In genomic region chr16:58127634-58128033, GRCh38 we compare ENCODE assay signal across 8 cellular contexts. TPM values are rescaled to one million over a fixed set of nuclear protein-coding genes. Genes with fewer than 3 reads are reported as not detected.
DNase-seq lines count a peak whose midpoint lies in the region; ATAC-seq and TF ChIP-seq lines count a peak whose summit lies in the region.

No MANE protein-coding gene starts in this region.

- no peak for DNase-seq in Calu3
- peak; percentile 44 for DNase-seq in NAMALWA (ENCODE audit: low spot score)
- DNase-seq in dorsolateral prefrontal cortex = no peak
- no peak for DNase-seq in neural progenitor cell (ENCODE audit: low spot score)
- no peak for DNase-seq in activated gamma-delta T cell (lab: John Stamatoyannopoulos, UW)
- DNase-seq in NCI-H526 treated with DMSO at 0.1 percent for 48 hours (lab: John Stamatoyannopoulos, UW) = no peak

- ATAC-seq in GM21529 (IDR thresholded peaks at IDR 0.05; ENCODE audit: unreplicated experiment) (no peak), GM21381 (IDR thresholded peaks at IDR 0.05; ENCODE audit: unreplicated experiment) (no peak)

- TF ChIP-seq CTCF in Calu3 (IDR thresholded peaks at IDR 0.05; ENCODE audit: unreplicated experiment) (no peak), dorsolateral prefrontal cortex (IDR thresholded peaks at IDR 0.05 in 54 of 56, conservative IDR thresholded peaks at IDR 0.05 in 2 of 56; ENCODE audit: low read depth in 1 of 56, partially characterized antibody in 56 of 56) (peak in 10 of 56 donors; percentile 3 to 40 (median 16)), neural progenitor cell (IDR thresholded peaks at IDR 0.05) (no peak)

- H3K4me3 ChIP-seq in dorsolateral prefrontal cortex (peak overlapping the region; percentile 65 to 99 (median 89)), neural progenitor cell (peak overlapping the region; percentile 80)

- no peak overlapping the region for H2AFZ ChIP-seq in neural progenitor cell (replicated peaks)

- no peaks in the 10 kb centered on the region for H3K27me3 ChIP-seq in dorsolateral prefrontal cortex
- no peaks in the 10 kb centered on the region for H3K27me3 ChIP-seq in neural progenitor cell

- H3K4me1 Mint-ChIP-seq in Calu3 (ENCODE audit: low read depth, unreplicated experiment) = peaks cover 44% of the 10 kb centered on the region
- H3K4me1 Mint-ChIP-seq in neural progenitor cell = peaks cover 44% of the 10 kb centered on the region

- H3K27ac Mint-ChIP-seq in Calu3 (ENCODE audit: unreplicated experiment) = peak overlapping the region; percentile 63
- no peak overlapping the region for H3K27ac Mint-ChIP-seq in neural progenitor cell

- H3K4me2 ChIP-seq in neural progenitor cell = peak overlapping the region; percentile 98

- H3K79me2 ChIP-seq in neural progenitor cell (ENCODE audit: low read depth) = peaks cover 63% of the 10 kb centered on the region

- CTCF ChIA-PET in Calu3 (lab: Charles Lee) = interaction anchor here (0.5 to 3.0 kb wide), 10 partner anchors 11 to 579 kb away, joined by 3 to 8 read pairs (median 3); no protein-coding TSS in a partner anchor

- H3K4me1 ChIP-seq in neural progenitor cell = peaks cover 19% of the 10 kb centered on the region

- intact Hi-C loops in Calu3 (cut with micrococcal nuclease; ENCODE audit: unreplicated experiment) (loop anchor here (5.0 to 10.0 kb wide), 3 partner anchors 235 to 393 kb away; partner anchors contain the start of gene KATNB1), dorsolateral prefrontal cortex (cut with DNase I) (loop anchor here (2.0 to 10.0 kb wide), 9 partner anchors 70 to 387 kb away; partner anchors contain the start of genes CSNK2A2 (in 2 of the 2) and SETD6 (in 1 of the 2))

- H4K20me1 ChIP-seq in neural progenitor cell (ENCODE audit: low read depth) = peaks cover 64% of the 10 kb centered on the region

- BruUV-seq in Calu3 (replicated peaks; lab: Mats Ljungman, UMichigan) = no TSS peak

- H3F3A ChIP-seq in neural progenitor cell (ENCODE audit: low read depth) = peaks cover 26% of the 10 kb centered on the region

- H3K36me3 ChIP-seq in neural progenitor cell = no peaks in the 10 kb centered on the region

- H3K9ac ChIP-seq in neural progenitor cell = peak overlapping the region; percentile 60

- H3K27me3 Mint-ChIP-seq in Calu3 (ENCODE audit: unreplicated experiment) = no peaks in the 10 kb centered on the region
- H3K27me3 Mint-ChIP-seq in neural progenitor cell (ENCODE audit: insufficient read depth, low read depth) = no peaks in the 10 kb centered on the region

- no peaks in the 10 kb centered on the region for H3K9me3 ChIP-seq in neural progenitor cell (ENCODE audit: low read depth)

- H3K36me3 Mint-ChIP-seq in Calu3 (ENCODE audit: insufficient read depth, unreplicated experiment) (peaks cover 35% of the 10 kb centered on the region), neural progenitor cell (peaks cover 7% of the 10 kb centered on the region)

- H3K27ac ChIP-seq in dorsolateral prefrontal cortex (peak overlapping the region in 57 of 59 donors; percentile 6 to 97 (median 90)), neural progenitor cell (no peak overlapping the region)

- H3K4me3 Mint-ChIP-seq in Calu3 (ENCODE audit: low read depth, unreplicated experiment) (peak overlapping the region; percentile 68), neural progenitor cell (peak overlapping the region; percentile 94)

- H3K9me3 Mint-ChIP-seq in Calu3 (ENCODE audit: low read depth, unreplicated experiment) (no peaks in the 10 kb centered on the region), neural progenitor cell (peaks cover 6% of the 10 kb centered on the region)

RNA-seq across cellular contexts. Expression of gene CFAP20, which starts 1.5 kb away (rescaled TPM):
- 54.1 and 63.8 TPM in 2 replicates for total RNA-seq in Calu3 (2022)
- total RNA-seq in dorsolateral prefrontal cortex = 10 to 100 TPM; 18.4 to 55.9 (median 42.9) TPM
- 93.6 and 93.8 TPM in 2 replicates for total RNA-seq in neural progenitor cell (ENCODE audit: low replicate concordance)
